In the genomic region with DNA sequence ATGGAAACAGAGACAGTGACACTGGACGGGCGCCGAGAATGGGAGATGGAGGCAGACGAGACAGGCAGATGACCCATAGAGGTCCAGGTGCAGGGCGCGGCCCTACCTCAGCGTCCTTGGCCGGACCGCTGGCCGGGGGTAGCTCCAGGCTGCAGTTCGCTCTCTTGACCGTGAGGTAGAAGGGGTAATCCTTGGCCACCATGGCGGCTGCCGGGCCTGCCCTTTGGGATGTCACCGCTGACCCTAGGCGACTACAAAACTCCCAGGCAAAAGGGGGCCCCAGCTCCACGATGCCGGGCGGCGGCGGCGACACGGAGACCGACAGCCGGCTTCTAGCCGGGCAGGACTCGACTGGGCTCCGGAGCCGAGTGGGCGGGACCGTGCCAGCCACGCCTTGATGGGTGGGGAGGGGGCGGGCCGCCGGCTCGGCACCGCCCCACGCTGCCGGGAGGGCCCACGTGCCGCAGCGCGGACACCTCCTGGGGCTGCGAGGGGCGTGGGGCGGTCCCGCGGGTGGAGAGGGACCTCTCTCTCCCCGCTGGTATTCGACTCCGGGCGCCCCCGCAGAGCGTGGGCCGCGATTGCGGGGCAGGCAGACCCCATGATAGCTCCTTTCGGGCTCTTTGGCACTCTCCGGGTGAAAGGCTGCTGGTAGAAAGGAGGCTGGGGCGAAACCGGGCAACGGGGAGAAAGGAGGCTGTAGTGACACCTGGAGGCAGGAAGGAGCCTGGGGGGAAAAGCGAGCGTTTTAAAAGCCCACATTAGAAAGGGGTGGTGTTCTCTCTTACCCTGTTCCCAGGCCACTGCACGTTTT, we compare ENCODE assay signal across 7 cellular contexts. TPM values are rescaled to one million over a fixed set of nuclear protein-coding genes. Genes with fewer than 3 reads are reported as not detected.
A peak's percentile ranks its signal among the peaks of the same experiment; 100 is the strongest.
DNase-seq lines count a peak whose midpoint lies in the region; ATAC-seq and TF ChIP-seq lines count a peak whose summit lies in the region.

TSS of gene ARHGEF3 (minus strand) at position 353 of the 814 bp plus-strand sequence. CDS start at position 202, 151 bp downstream.

- H3K36me3 ChIP-seq in iPS-18a (ENCODE audit: control insufficient read depth, low read depth, low read length): no peaks in the 10 kb centered on the region
- H3K36me3 ChIP-seq in skeletal muscle tissue (ENCODE audit: control insufficient read depth in 3 of 3, insufficient read depth in 3 of 3, low read length in 3 of 3): no peaks in the 10 kb centered on the region

- H3K4me3 ChIP-seq in iPS-18a (ENCODE audit: low read length) (peak within 1 kb of the TSS; percentile 75), skeletal muscle tissue (ENCODE audit: low read length in 3 of 3) (peak within 1 kb of the TSS; percentile 83 to 99 (median 96))

- H3K9me3 ChIP-seq in iPS-18a (ENCODE audit: control insufficient read depth, low read depth, low read length) (no peaks in the 10 kb centered on the region), skeletal muscle tissue (ENCODE audit: control insufficient read depth in 3 of 3, low read length in 3 of 3) (no peaks in the 10 kb centered on the region)

- H3K27ac ChIP-seq in iPS-18a (ENCODE audit: low read length) (no peak within 1 kb of the TSS), skeletal muscle tissue (ENCODE audit: low read depth, low read length) (peak within 1 kb of the TSS; percentile 67)

- DNase-seq in NCI-H146 treated with DMSO at 0.1 percent for 48 hours (lab: John Stamatoyannopoulos, UW; ENCODE audit: unreplicated experiment) (peak; percentile 39), UCSD-AML1 (lab: John Stamatoyannopoulos, UW; ENCODE audit: unreplicated experiment) (peak; percentile 91), brain pericyte (ENCODE audit: low read depth, low spot score) (peak; percentile 5)

- H3K27me3 ChIP-seq in iPS-18a (ENCODE audit: control insufficient read depth, insufficient read depth, low read length) (peaks cover 13% of the 10 kb centered on the region), skeletal muscle tissue (ENCODE audit: control insufficient read depth in 3 of 3, insufficient read depth in 3 of 3, low read length in 3 of 3) (no peaks in the 10 kb centered on the region)

- peak within 1 kb of the TSS; percentile 43 for H3K9ac ChIP-seq in iPS-18a (ENCODE audit: low read length)
- H3K9ac ChIP-seq in skeletal muscle tissue (ENCODE audit: low read depth in 1 of 3, low read length in 3 of 3): peak within 1 kb of the TSS; percentile 84 to 95 (median 89)

- no peaks in the 10 kb centered on the region for H3K4me1 ChIP-seq in iPS-18a (ENCODE audit: control insufficient read depth, low read depth, low read length)
- peaks cover 23 to 25% (median 24%) of the 10 kb centered on the region in 3 donors for H3K4me1 ChIP-seq in skeletal muscle tissue (ENCODE audit: control insufficient read depth in 3 of 3, insufficient read depth in 3 of 3, low read length in 3 of 3)

- TF ChIP-seq POLR2A in GM18505 (IDR thresholded peaks at IDR 0.05; ENCODE audit: borderline replicate concordance, extremely low read depth, insufficient read depth, insufficient read length): peak; percentile 76

- peak; percentile 91 for ATAC-seq in GM18505 (IDR thresholded peaks at IDR 0.05; ENCODE audit: unreplicated experiment)
- peak; percentile 91 for ATAC-seq in HG02759 (IDR thresholded peaks at IDR 0.05; ENCODE audit: unreplicated experiment)

RNA-seq across cellular contexts. Expression of gene ARHGEF3, which starts in this region (rescaled TPM):
- 32.9 TPM for total RNA-seq in skeletal muscle tissue

Comparison
In these comparisons a context has a peak if more than half of its experiments do, and no peak if none do; other contexts are left out.
1. DNase-seq: peak in every context shown above with its lines; median percentile 91 in UCSD-AML1; 39 in NCI-H146 treated with DMSO at 0.1 percent for 48 hours; 5 in brain pericyte.